ENCODE assay signal across 13 cellular contexts in genomic region chr22:22619765-22620414, GRCh38. TPM values are rescaled to one million over a fixed set of nuclear protein-coding genes. Genes with fewer than 3 reads are reported as not detected.
"Had no signal": no experiment of that assay in that cellular context is flagged by ENCODE, and none has a peak within 500 bp of the region (broad histone marks: within the 10 kb centered on the region; RNA-seq: fewer than 3 reads in every experiment).

No MANE protein-coding gene starts in this region.

- ATAC-seq: HCT116 had no signal

- H3K27ac ChIP-seq: GM23248, KMS-11 had no signal

- H3K4me2 ChIP-seq: KMS-11 had no signal

- H3K4me3 ChIP-seq: GM23248, HAP-1 had no signal

- H2AFZ ChIP-seq: GM23248 had no signal

- H3K36me3 ChIP-seq: HAP-1 had no signal

- FAIRE-seq: HTR-8/SVneo had no signal

- H3K4me3 Mint-ChIP-seq: HFFc6 had no signal

- H3K4me1 ChIP-seq: HAP-1 had no signal

- H3K9me3 ChIP-seq: HAP-1 had no signal

- H3K9ac ChIP-seq: GM23248, KMS-11 had no signal

- H3K27ac Mint-ChIP-seq: HFFc6 had no signal

- DNase-seq: GM23248, GOT3, H7, HFFc6, IMR-90, Karpas-422, KBM-7 had no signal

RNA-seq across cellular contexts. Expression of gene GGTLC2, which starts 24.5 kb away (rescaled TPM):
- total RNA-seq: GM23248, H4, H7, HFFc6, HT-29, IMR-90 had no signal
- polyA plus RNA-seq: GM23248 had no signal
